Comparison of ENCODE assay signal across 2 cellular contexts in the genomic region with DNA sequence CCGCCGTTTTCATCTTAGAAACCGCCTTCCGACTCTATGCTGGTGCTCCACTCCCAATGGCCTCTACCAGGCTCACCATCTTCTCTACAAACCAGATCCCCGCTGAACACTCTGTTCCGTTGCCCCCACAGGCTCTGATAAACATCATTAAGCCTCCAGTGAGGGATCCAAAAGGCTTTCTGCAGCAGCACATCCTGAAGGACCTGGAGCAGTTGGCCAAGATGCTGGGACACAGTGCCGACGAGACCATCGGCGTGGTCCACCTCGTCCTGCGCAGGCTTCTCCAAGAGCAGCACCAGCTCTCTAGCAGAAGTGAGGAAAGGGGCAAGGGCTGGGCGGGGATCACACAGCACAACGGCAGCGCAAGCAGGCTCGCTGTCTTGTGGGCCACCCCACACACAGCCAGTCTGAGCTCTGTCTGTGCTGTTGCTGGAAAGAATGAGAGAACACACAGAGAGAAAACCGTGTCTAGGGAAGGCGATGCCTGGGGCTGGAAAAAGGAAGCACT.
TF ChIP-seq lines count a peak whose summit lies in the region.

No MANE protein-coding gene starts in this region.

TF ChIP-seq in IMR-90, 13 proteins besides CTCF, POLR2A, EP300 and RAD21:
- TF ChIP-seq, protein P1, sequence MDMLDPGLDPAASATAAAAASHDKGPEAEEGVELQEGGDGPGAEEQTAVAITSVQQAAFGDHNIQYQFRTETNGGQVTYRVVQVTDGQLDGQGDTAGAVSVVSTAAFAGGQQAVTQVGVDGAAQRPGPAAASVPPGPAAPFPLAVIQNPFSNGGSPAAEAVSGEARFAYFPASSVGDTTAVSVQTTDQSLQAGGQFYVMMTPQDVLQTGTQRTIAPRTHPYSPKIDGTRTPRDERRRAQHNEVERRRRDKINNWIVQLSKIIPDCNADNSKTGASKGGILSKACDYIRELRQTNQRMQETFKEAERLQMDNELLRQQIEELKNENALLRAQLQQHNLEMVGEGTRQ (IDR thresholded peaks at IDR 0.05; ENCODE audit: low read depth, low read length): no peak
- TF ChIP-seq NFE2L2 (IDR thresholded peaks at IDR 0.05; ENCODE audit: low read depth, low read length) (no peak), CHD1 (IDR thresholded peaks at IDR 0.05; ENCODE audit: low read depth, low read length) (no peak), RFX5 (IDR thresholded peaks at IDR 0.05; ENCODE audit: low read depth, low read length) (no peak), MAZ (IDR thresholded peaks at IDR 0.05; ENCODE audit: borderline replicate concordance, low read depth, low read length) (no peak), RCOR1 (IDR thresholded peaks at IDR 0.05; ENCODE audit: insufficient replicate concordance, low read length) (no peak), SMC3 (IDR thresholded peaks at IDR 0.05; ENCODE audit: low read depth, low read length) (no peak), BHLHE40 (IDR thresholded peaks at IDR 0.05; ENCODE audit: low read depth, low read length) (no peak), MAFK (IDR thresholded peaks at IDR 0.05; ENCODE audit: low read depth, low read length) (no peak), MXI1 (IDR thresholded peaks at IDR 0.05; ENCODE audit: borderline replicate concordance, low read depth, low read length) (no peak), FOS (IDR thresholded peaks at IDR 0.05; ENCODE audit: low read depth, low read length) (no peak), CEBPB (IDR thresholded peaks at IDR 0.05; ENCODE audit: low read depth, low read length) (no peak)
- TF ChIP-seq, protein P2, sequence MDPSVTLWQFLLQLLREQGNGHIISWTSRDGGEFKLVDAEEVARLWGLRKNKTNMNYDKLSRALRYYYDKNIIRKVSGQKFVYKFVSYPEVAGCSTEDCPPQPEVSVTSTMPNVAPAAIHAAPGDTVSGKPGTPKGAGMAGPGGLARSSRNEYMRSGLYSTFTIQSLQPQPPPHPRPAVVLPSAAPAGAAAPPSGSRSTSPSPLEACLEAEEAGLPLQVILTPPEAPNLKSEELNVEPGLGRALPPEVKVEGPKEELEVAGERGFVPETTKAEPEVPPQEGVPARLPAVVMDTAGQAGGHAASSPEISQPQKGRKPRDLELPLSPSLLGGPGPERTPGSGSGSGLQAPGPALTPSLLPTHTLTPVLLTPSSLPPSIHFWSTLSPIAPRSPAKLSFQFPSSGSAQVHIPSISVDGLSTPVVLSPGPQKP (IDR thresholded peaks at IDR 0.05; ENCODE audit: borderline replicate concordance, low read depth, low read length): no peak

TF ChIP-seq in GM12878, 131 proteins besides CTCF, POLR2A, EP300 and RAD21:
- TF ChIP-seq, protein P3, sequence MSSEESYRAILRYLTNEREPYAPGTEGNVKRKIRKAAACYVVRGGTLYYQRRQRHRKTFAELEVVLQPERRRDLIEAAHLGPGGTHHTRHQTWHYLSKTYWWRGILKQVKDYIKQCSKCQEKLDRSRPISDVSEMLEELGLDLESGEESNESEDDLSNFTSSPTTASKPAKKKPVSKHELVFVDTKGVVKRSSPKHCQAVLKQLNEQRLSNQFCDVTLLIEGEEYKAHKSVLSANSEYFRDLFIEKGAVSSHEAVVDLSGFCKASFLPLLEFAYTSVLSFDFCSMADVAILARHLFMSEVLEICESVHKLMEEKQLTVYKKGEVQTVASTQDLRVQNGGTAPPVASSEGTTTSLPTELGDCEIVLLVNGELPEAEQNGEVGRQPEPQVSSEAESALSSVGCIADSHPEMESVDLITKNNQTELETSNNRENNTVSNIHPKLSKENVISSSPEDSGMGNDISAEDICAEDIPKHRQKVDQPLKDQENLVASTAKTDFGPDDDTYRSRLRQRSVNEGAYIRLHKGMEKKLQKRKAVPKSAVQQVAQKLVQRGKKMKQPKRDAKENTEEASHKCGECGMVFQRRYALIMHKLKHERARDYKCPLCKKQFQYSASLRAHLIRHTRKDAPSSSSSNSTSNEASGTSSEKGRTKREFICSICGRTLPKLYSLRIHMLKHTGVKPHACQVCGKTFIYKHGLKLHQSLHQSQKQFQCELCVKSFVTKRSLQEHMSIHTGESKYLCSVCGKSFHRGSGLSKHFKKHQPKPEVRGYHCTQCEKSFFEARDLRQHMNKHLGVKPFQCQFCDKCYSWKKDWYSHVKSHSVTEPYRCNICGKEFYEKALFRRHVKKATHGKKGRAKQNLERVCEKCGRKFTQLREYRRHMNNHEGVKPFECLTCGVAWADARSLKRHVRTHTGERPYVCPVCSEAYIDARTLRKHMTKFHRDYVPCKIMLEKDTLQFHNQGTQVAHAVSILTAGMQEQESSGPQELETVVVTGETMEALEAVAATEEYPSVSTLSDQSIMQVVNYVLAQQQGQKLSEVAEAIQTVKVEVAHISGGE (CRISPR knock-in tag; IDR thresholded peaks at IDR 0.05): no peak
- TF ChIP-seq CBX3 (IDR thresholded peaks at IDR 0.05; ENCODE audit: borderline replicate concordance, low read depth) (no peak), CHD1 (IDR thresholded peaks at IDR 0.05; ENCODE audit: low read depth, low read length) (no peak), POU2F2 (IDR thresholded peaks at IDR 0.05; ENCODE audit: borderline replicate concordance, low read depth, low read length) (no peak), IKZF2 (IDR thresholded peaks at IDR 0.05) (no peak), EED (IDR thresholded peaks at IDR 0.05; ENCODE audit: low read depth) (no peak), ZNF274 (IDR thresholded peaks at IDR 0.05; ENCODE audit: insufficient read depth, insufficient read length) (no peak), SUZ12 (IDR thresholded peaks at IDR 0.05; ENCODE audit: unreplicated experiment) (no peak), KAT2A (conservative IDR thresholded peaks at IDR 0.05; ENCODE audit: control insufficient read depth, low read depth, low read length) (no peak), ZBED1 (IDR thresholded peaks at IDR 0.05; ENCODE audit: borderline replicate concordance) (no peak), MYB (IDR thresholded peaks at IDR 0.05; ENCODE audit: borderline replicate concordance, low read depth, low read length) (no peak), KLF5 (IDR thresholded peaks at IDR 0.05; ENCODE audit: partially characterized antibody) (no peak), ZNF384 (IDR thresholded peaks at IDR 0.05; ENCODE audit: borderline replicate concordance, low read depth, low read length) (no peak), CREB1 (IDR thresholded peaks at IDR 0.05; ENCODE audit: low read depth) (no peak)
- TF ChIP-seq, protein P4, sequence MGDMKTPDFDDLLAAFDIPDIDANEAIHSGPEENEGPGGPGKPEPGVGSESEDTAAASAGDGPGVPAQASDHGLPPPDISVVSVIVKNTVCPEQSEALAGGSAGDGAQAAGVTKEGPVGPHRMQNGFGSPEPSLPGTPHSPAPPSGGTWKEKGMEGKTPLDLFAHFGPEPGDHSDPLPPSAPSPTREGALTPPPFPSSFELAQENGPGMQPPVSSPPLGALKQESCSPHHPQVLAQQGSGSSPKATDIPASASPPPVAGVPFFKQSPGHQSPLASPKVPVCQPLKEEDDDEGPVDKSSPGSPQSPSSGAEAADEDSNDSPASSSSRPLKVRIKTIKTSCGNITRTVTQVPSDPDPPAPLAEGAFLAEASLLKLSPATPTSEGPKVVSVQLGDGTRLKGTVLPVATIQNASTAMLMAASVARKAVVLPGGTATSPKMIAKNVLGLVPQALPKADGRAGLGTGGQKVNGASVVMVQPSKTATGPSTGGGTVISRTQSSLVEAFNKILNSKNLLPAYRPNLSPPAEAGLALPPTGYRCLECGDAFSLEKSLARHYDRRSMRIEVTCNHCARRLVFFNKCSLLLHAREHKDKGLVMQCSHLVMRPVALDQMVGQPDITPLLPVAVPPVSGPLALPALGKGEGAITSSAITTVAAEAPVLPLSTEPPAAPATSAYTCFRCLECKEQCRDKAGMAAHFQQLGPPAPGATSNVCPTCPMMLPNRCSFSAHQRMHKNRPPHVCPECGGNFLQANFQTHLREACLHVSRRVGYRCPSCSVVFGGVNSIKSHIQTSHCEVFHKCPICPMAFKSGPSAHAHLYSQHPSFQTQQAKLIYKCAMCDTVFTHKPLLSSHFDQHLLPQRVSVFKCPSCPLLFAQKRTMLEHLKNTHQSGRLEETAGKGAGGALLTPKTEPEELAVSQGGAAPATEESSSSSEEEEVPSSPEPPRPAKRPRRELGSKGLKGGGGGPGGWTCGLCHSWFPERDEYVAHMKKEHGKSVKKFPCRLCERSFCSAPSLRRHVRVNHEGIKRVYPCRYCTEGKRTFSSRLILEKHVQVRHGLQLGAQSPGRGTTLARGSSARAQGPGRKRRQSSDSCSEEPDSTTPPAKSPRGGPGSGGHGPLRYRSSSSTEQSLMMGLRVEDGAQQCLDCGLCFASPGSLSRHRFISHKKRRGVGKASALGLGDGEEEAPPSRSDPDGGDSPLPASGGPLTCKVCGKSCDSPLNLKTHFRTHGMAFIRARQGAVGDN (IDR thresholded peaks at IDR 0.05): no peak
- TF ChIP-seq, protein P5, sequence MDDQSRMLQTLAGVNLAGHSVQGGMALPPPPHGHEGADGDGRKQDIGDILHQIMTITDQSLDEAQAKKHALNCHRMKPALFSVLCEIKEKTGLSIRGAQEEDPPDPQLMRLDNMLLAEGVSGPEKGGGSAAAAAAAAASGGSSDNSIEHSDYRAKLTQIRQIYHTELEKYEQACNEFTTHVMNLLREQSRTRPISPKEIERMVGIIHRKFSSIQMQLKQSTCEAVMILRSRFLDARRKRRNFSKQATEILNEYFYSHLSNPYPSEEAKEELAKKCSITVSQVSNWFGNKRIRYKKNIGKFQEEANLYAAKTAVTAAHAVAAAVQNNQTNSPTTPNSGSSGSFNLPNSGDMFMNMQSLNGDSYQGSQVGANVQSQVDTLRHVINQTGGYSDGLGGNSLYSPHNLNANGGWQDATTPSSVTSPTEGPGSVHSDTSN (IDR thresholded peaks at IDR 0.05; ENCODE audit: insufficient replicate concordance, low read depth, low read length): no peak
- TF ChIP-seq, protein P6, sequence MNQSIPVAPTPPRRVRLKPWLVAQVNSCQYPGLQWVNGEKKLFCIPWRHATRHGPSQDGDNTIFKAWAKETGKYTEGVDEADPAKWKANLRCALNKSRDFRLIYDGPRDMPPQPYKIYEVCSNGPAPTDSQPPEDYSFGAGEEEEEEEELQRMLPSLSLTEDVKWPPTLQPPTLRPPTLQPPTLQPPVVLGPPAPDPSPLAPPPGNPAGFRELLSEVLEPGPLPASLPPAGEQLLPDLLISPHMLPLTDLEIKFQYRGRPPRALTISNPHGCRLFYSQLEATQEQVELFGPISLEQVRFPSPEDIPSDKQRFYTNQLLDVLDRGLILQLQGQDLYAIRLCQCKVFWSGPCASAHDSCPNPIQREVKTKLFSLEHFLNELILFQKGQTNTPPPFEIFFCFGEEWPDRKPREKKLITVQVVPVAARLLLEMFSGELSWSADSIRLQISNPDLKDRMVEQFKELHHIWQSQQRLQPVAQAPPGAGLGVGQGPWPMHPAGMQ (IDR thresholded peaks at IDR 0.05; ENCODE audit: borderline replicate concordance): no peak
- TF ChIP-seq, protein P7, sequence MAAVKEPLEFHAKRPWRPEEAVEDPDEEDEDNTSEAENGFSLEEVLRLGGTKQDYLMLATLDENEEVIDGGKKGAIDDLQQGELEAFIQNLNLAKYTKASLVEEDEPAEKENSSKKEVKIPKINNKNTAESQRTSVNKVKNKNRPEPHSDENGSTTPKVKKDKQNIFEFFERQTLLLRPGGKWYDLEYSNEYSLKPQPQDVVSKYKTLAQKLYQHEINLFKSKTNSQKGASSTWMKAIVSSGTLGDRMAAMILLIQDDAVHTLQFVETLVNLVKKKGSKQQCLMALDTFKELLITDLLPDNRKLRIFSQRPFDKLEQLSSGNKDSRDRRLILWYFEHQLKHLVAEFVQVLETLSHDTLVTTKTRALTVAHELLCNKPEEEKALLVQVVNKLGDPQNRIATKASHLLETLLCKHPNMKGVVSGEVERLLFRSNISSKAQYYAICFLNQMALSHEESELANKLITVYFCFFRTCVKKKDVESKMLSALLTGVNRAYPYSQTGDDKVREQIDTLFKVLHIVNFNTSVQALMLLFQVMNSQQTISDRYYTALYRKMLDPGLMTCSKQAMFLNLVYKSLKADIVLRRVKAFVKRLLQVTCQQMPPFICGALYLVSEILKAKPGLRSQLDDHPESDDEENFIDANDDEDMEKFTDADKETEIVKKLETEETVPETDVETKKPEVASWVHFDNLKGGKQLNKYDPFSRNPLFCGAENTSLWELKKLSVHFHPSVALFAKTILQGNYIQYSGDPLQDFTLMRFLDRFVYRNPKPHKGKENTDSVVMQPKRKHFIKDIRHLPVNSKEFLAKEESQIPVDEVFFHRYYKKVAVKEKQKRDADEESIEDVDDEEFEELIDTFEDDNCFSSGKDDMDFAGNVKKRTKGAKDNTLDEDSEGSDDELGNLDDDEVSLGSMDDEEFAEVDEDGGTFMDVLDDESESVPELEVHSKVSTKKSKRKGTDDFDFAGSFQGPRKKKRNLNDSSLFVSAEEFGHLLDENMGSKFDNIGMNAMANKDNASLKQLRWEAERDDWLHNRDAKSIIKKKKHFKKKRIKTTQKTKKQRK (IDR thresholded peaks at IDR 0.05; ENCODE audit: low read depth, low read length): no peak
- TF ChIP-seq, protein P8, sequence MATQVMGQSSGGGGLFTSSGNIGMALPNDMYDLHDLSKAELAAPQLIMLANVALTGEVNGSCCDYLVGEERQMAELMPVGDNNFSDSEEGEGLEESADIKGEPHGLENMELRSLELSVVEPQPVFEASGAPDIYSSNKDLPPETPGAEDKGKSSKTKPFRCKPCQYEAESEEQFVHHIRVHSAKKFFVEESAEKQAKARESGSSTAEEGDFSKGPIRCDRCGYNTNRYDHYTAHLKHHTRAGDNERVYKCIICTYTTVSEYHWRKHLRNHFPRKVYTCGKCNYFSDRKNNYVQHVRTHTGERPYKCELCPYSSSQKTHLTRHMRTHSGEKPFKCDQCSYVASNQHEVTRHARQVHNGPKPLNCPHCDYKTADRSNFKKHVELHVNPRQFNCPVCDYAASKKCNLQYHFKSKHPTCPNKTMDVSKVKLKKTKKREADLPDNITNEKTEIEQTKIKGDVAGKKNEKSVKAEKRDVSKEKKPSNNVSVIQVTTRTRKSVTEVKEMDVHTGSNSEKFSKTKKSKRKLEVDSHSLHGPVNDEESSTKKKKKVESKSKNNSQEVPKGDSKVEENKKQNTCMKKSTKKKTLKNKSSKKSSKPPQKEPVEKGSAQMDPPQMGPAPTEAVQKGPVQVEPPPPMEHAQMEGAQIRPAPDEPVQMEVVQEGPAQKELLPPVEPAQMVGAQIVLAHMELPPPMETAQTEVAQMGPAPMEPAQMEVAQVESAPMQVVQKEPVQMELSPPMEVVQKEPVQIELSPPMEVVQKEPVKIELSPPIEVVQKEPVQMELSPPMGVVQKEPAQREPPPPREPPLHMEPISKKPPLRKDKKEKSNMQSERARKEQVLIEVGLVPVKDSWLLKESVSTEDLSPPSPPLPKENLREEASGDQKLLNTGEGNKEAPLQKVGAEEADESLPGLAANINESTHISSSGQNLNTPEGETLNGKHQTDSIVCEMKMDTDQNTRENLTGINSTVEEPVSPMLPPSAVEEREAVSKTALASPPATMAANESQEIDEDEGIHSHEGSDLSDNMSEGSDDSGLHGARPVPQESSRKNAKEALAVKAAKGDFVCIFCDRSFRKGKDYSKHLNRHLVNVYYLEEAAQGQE (IDR thresholded peaks at IDR 0.05; ENCODE audit: low read depth, low read length): no peak
